ENCODE assay signal across 20 cellular contexts in the genomic region with DNA sequence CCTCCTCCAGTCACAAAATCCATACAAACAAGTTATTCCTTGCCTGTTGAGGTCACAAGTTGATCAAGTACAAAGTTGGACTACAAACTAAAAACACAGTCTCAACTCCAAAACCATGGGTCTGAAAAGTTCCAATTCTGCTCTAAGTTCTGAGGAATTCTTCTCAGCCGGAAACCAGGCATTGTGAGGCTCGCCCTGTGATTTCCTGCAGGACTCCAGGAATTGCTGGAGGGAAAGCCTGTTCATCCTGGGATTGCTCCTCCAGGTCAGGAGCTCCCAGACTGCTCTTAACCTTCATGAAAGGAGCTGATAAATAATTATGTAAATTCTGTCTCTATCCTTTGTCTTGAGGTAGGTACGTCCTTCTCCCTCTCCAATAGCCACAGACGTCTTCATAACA. TPM values are rescaled to one million over a fixed set of nuclear protein-coding genes. Genes with fewer than 3 reads are reported as not detected.
A peak's percentile ranks its signal among the peaks of the same experiment; 100 is the strongest.
DNase-seq lines count a peak whose midpoint lies in the region; ATAC-seq and TF ChIP-seq lines count a peak whose summit lies in the region.
"Had no signal": no experiment of that assay in that cellular context is flagged by ENCODE, and none has a peak within 500 bp of the region (broad histone marks: within the 10 kb centered on the region; RNA-seq: fewer than 3 reads in every experiment).

No MANE protein-coding gene starts in this region.

- no peaks in the 10 kb centered on the region for H3K9me3 Mint-ChIP-seq in MCF 10A (ENCODE audit: unreplicated experiment)
- H3K9me3 Mint-ChIP-seq: activated CD4-positive, alpha-beta memory T cell treated with anti-CD3 and anti-CD28 coated beads for 36 hours; activated T-cell treated with anti-CD3 and anti-CD28 coated beads, Interleukin-2, amount 50 U/mL, for 24 hours; mesothelial cell of epicardium; T-cell had no signal

- H3K36me3 ChIP-seq in mammary epithelial cell (ENCODE audit: insufficient read depth, low read length): no peaks in the 10 kb centered on the region
- no peaks in the 10 kb centered on the region for H3K36me3 ChIP-seq in esophagus squamous epithelium
- no peaks in the 10 kb centered on the region for H3K36me3 ChIP-seq in mesendoderm (ENCODE audit: control insufficient read depth, insufficient read depth, low read length)
- H3K36me3 ChIP-seq in upper lobe of right lung: no peaks in the 10 kb centered on the region
- H3K36me3 ChIP-seq: cardiac muscle cell, transverse colon had no signal

- no peak overlapping the region for H3K23ac ChIP-seq in mesendoderm (ENCODE audit: low read length)

- no peaks in the 10 kb centered on the region for H3K9me3 ChIP-seq in mammary epithelial cell (replicated peaks; ENCODE audit: insufficient read depth, low read length)
- H3K9me3 ChIP-seq in esophagus squamous epithelium: no peaks in the 10 kb centered on the region
- no peaks in the 10 kb centered on the region for H3K9me3 ChIP-seq in upper lobe of right lung
- H3K9me3 ChIP-seq: transverse colon had no signal

- H4K8ac ChIP-seq in mesendoderm (ENCODE audit: low read depth, low read length): no peak overlapping the region

- no peaks in the 10 kb centered on the region for H3K27me3 Mint-ChIP-seq in MCF 10A (ENCODE audit: insufficient read depth, unreplicated experiment)
- H3K27me3 Mint-ChIP-seq: activated CD4-positive, alpha-beta memory T cell treated with anti-CD3 and anti-CD28 coated beads for 36 hours; activated naive CD8-positive, alpha-beta T cell; activated T-cell treated with anti-CD3 and anti-CD28 coated beads, Interleukin-2, amount 50 U/mL, for 24 hours; T-cell had no signal

- no peak overlapping the region for H2AK5ac ChIP-seq in mesendoderm (ENCODE audit: low read length)

- H3K4me3 ChIP-seq in mammary epithelial cell (replicated peaks in 1 of 3; ENCODE audit: insufficient read depth in 1 of 3, low read depth in 2 of 3, low read length in 3 of 3): no peak overlapping the region
- no peak overlapping the region for H3K4me3 ChIP-seq in esophagus squamous epithelium
- no peak overlapping the region for H3K4me3 ChIP-seq in mesendoderm (ENCODE audit: low read length)
- H3K4me3 ChIP-seq in upper lobe of right lung: no peak overlapping the region
- H3K4me3 ChIP-seq: cardiac muscle cell, transverse colon had no signal

- peaks cover 3% of the 10 kb centered on the region for H4K20me1 ChIP-seq in mammary epithelial cell (ENCODE audit: insufficient read depth, low read length)

- no peak overlapping the region for H2AFZ ChIP-seq in mammary epithelial cell (ENCODE audit: low read depth, low read length)

- POLR2A ChIA-PET in MCF 10A (lab: Yijun Ruan, JAX): no interaction called here

- no peaks in the 10 kb centered on the region for H3K36me3 Mint-ChIP-seq in MCF 10A (ENCODE audit: insufficient read depth, unreplicated experiment)
- H3K36me3 Mint-ChIP-seq: activated CD4-positive, alpha-beta memory T cell treated with anti-CD3 and anti-CD28 coated beads for 36 hours; mesothelial cell of epicardium had no signal

- no TSS peak for BruUV-seq in MCF 10A (replicated peaks; lab: Mats Ljungman, UMichigan)
- no TSS peak for BruUV-seq in mammary epithelial cell (replicated peaks; lab: Mats Ljungman, UMichigan)

- H3K4me1 ChIP-seq in mammary epithelial cell (ENCODE audit: insufficient read depth, low read length): peaks cover 24% of the 10 kb centered on the region
- H3K4me1 ChIP-seq in esophagus squamous epithelium: peaks cover 9 to 86% (median 51%) of the 10 kb centered on the region in 3 donors
- peaks cover 41% of the 10 kb centered on the region for H3K4me1 ChIP-seq in mesendoderm (ENCODE audit: control insufficient read depth, low read depth, low read length)
- peaks cover 57% of the 10 kb centered on the region for H3K4me1 ChIP-seq in upper lobe of right lung

- no peak overlapping the region for H2BK120ac ChIP-seq in mesendoderm (ENCODE audit: low read depth, low read length)

- H3K79me2 ChIP-seq in mammary epithelial cell (ENCODE audit: insufficient read depth, low read length): peaks cover 91% of the 10 kb centered on the region
- H3K79me2 ChIP-seq in mesendoderm (ENCODE audit: control insufficient read depth, insufficient read depth, low read length): peaks cover 87% of the 10 kb centered on the region

- H3K4ac ChIP-seq in mesendoderm (ENCODE audit: low read depth, low read length): no peak overlapping the region

- dilution Hi-C loops in mammary epithelial cell (cut with HindIII; ENCODE audit: low sequenced_read_pairs): no loop called here

- H3K27ac ChIP-seq in mammary epithelial cell (ENCODE audit: insufficient read depth, low read depth, low read length) (no peak overlapping the region), esophagus squamous epithelium (peak overlapping the region in 3 of 4 donors; percentile 14 to 82 (median 34)), mesendoderm (ENCODE audit: low read depth, low read length) (peak overlapping the region; percentile 78), upper lobe of right lung (peak overlapping the region; percentile 42)
- H3K27ac ChIP-seq: 22Rv1, cardiac muscle cell had no signal

- TF ChIP-seq CTCF in MCF 10A (IDR thresholded peaks at IDR 0.05; ENCODE audit: unreplicated experiment) (no peak), mammary epithelial cell (conservative IDR thresholded peaks at IDR 0.05 in 1 of 2, IDR thresholded peaks at IDR 0.05 in 1 of 2; ENCODE audit: extremely low read depth in 1 of 2, insufficient read depth in 1 of 2, low read depth in 1 of 2, low read length in 2 of 2) (no peak), esophagus squamous epithelium (IDR thresholded peaks at IDR 0.05) (no peak), upper lobe of right lung (IDR thresholded peaks at IDR 0.05) (no peak)

- H3K9ac ChIP-seq in mammary epithelial cell (ENCODE audit: insufficient read depth, low read length) (no peak overlapping the region), mesendoderm (ENCODE audit: low read length) (no peak overlapping the region)

- no peak overlapping the region for H3K4me3 Mint-ChIP-seq in MCF 10A (ENCODE audit: unreplicated experiment)
- H3K4me3 Mint-ChIP-seq: activated CD4-positive, alpha-beta memory T cell treated with anti-CD3 and anti-CD28 coated beads for 36 hours; activated naive CD8-positive, alpha-beta T cell; activated T-cell treated with anti-CD3 and anti-CD28 coated beads, Interleukin-2, amount 50 U/mL, for 24 hours; mesothelial cell of epicardium; T-cell had no signal

- intact Hi-C loops in MCF 10A (cut with micrococcal nuclease) (no loop called here), mammary epithelial cell (cut with micrococcal nuclease) (no loop called here), esophagus squamous epithelium (cut with DNase I) (no loop called here), upper lobe of right lung (cut with DNase I) (loop anchor here (10.0 kb wide), 1 partner anchor 54 kb away; no protein-coding TSS in a partner anchor)

- CTCF ChIA-PET in MCF 10A (lab: Yijun Ruan, JAX): interaction anchor here (0.6 kb wide), 1 partner anchor 132 kb away, joined by 3 read pairs; no protein-coding TSS in a partner anchor
- CTCF ChIA-PET in mammary epithelial cell (lab: Charles Lee; ENCODE audit: low non-redundant PET): no interaction called here

- in situ Hi-C loops in mammary epithelial cell (cut with MboI; ENCODE audit: low sequenced_read_pairs in 2 of 2): no loop called here

- TF ChIP-seq POLR2A in esophagus squamous epithelium (IDR thresholded peaks at IDR 0.05): no peak

- H3K27me3 ChIP-seq in mammary epithelial cell (ENCODE audit: insufficient read depth, low read length) (no peaks in the 10 kb centered on the region), esophagus squamous epithelium (no peaks in the 10 kb centered on the region), mesendoderm (ENCODE audit: insufficient read depth, low read length, poor library complexity) (no peaks in the 10 kb centered on the region), upper lobe of right lung (no peaks in the 10 kb centered on the region)
- H3K27me3 ChIP-seq: cardiac muscle cell, transverse colon had no signal

- no peak overlapping the region for H3K18ac ChIP-seq in mesendoderm (ENCODE audit: low read length)

- 100% methylated on average over 4 of the region's 4 CpGs for WGBS in mammary epithelial cell (ENCODE audit: low coverage, missing lambda C conversion rate)
- 62 to 80% methylated on average over 4 of the region's 4 CpGs for WGBS in esophagus squamous epithelium, 2 donors
- WGBS in mesendoderm (ENCODE audit: extremely low coverage, insufficient coverage, low lambda C conversion rate): no CpG with 5 or more reads among the region's 4 CpGs

- peaks cover 26% of the 10 kb centered on the region for H3K4me1 Mint-ChIP-seq in MCF 10A (ENCODE audit: insufficient read depth, unreplicated experiment)

- H3K27ac Mint-ChIP-seq in MCF 10A (ENCODE audit: low read depth, unreplicated experiment): peak overlapping the region; percentile 59
- H3K27ac Mint-ChIP-seq: activated CD4-positive, alpha-beta memory T cell treated with anti-CD3 and anti-CD28 coated beads for 36 hours; activated naive CD8-positive, alpha-beta T cell; activated T-cell treated with anti-CD3 and anti-CD28 coated beads, Interleukin-2, amount 50 U/mL, for 24 hours; mesothelial cell of epicardium; T-cell had no signal

- H2BK15ac ChIP-seq in mesendoderm (replicated peaks; ENCODE audit: low read depth): no peak overlapping the region

- H3K79me1 ChIP-seq in mesendoderm (ENCODE audit: low read length): peaks cover 51% of the 10 kb centered on the region

- H3K56ac ChIP-seq in mesendoderm (ENCODE audit: low read length): no peak overlapping the region

- no peak overlapping the region for H4K5ac ChIP-seq in mesendoderm (ENCODE audit: low read length)

- H2BK5ac ChIP-seq in mesendoderm (ENCODE audit: low read length): no peak overlapping the region

- H3K4me2 ChIP-seq in mammary epithelial cell (ENCODE audit: insufficient read depth, low read depth, low read length) (no peak overlapping the region), mesendoderm (ENCODE audit: low read length) (no peak overlapping the region)

- no peak for DNase-seq in MCF 10A (ENCODE audit: unreplicated experiment)
- no peak for DNase-seq in mammary epithelial cell
- no peak for DNase-seq in esophagus squamous epithelium (lab: John Stamatoyannopoulos, UW)
- DNase-seq in mesendoderm: peak; percentile 73
- DNase-seq in upper lobe of right lung: no peak
- DNase-seq in stimulated activated CD8-positive, alpha-beta memory T cell treated with anti-CD3 and anti-CD28 coated beads, Interleukin-4, amount 100 ng/mL, for 48 hours: no peak
- no peak for DNase-seq in DMS153 treated with DMSO at 0.1 percent for 48 hours (lab: John Stamatoyannopoulos, UW; ENCODE audit: unreplicated experiment)
- no peak for DNase-seq in cortex of kidney (lab: John Stamatoyannopoulos, UW)
- DNase-seq: activated CD4-positive, alpha-beta memory T cell treated with anti-CD3 and anti-CD28 coated beads for 36 hours; activated T-cell treated with anti-CD3 and anti-CD28 coated beads, Interleukin-2, amount 50 U/mL, for 24 hours; DMS 273 treated with DMSO at 0.1 percent for 48 hours; MV-4-11; NCI-H69; stimulated activated CD4-positive, alpha-beta T cell treated with anti-CD3 and anti-CD28 coated beads, Interleukin-4, amount 100 ng/mL, for 4 hours; T-cell; transverse colon had no signal

- ATAC-seq in upper lobe of right lung: no peak
- ATAC-seq: T-cell had no signal

RNA-seq across cellular contexts. Expression of a gene that starts 8.5 kb away (rescaled TPM):
- total RNA-seq in MCF 10A (2022) (9.9 and 10.1 TPM in 2 replicates), mammary epithelial cell (10 to 100 TPM; 12.5 to 16.9 TPM), esophagus squamous epithelium (1 to 10 TPM; 2.3 to 8.6 (median 5.3) TPM), upper lobe of right lung (24.2 TPM)
- 13.8 TPM for polyA plus RNA-seq in mammary epithelial cell
- polyA minus RNA-seq in mammary epithelial cell: 39.2 TPM
- 39.3 TPM for polyA plus RNA-seq in mesendoderm (2013, experiment 1 of 2)
- polyA plus RNA-seq in mesendoderm (2013, experiment 2 of 2): 39.0 TPM
